In the genomic region with DNA sequence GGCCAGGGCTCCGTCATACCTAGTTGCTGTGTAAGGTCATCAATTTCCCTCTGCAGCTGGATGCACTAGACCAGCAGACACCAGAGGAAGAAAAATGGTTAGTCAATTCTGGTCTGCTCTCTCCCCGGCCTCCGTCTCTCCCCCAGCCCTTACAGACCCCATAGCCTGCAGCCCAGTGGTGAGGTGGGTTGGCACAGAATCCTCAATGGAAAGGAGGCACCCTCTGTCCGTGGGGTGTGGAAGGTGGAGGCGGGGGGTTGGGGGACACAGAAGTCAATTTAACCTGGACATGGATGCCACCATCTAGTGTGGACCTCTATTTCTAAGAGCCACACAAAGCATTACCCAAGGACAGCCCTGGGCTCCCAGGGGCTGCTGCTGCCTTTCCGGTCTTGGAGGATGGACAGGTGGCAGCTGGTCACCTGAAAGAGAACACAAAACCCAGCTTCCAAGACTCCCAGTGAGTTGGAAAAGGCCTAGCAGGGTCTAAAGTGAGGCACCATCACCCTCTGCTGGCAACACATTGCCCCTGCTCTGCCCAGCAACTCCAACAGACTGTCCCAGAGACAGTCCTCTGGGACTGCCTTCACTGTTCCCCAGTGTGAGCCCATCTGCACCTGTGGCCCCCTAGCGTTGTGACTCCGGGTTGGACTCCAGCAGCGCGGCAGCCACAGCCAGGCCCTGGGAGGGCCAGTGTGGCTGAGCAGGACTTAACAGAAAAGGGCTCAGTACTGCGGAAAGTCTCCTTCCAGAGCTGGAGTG, we compare ENCODE assay signal across 11 cellular contexts. TPM values are rescaled to one million over a fixed set of nuclear protein-coding genes. Genes with fewer than 3 reads are reported as not detected.
DNase-seq lines count a peak whose midpoint lies in the region; ATAC-seq and TF ChIP-seq lines count a peak whose summit lies in the region.
"Had no signal": no experiment of that assay in that cellular context is flagged by ENCODE, and none has a peak within 500 bp of the region (broad histone marks: within the 10 kb centered on the region; RNA-seq: fewer than 3 reads in every experiment).

No MANE protein-coding gene starts in this region.

- POLR2A ChIA-PET in activated CD4-positive, alpha-beta T cell treated with anti-CD3 and anti-CD28 coated beads for 36 hours (lab: Charles Lee), result no interaction called here

- no peaks in the 10 kb centered on the region for H4K20me1 ChIP-seq in smooth muscle cell (ENCODE audit: low read depth)

- H2AFZ ChIP-seq in smooth muscle cell (ENCODE audit: low read depth), result no peak overlapping the region

- H3K27ac ChIP-seq in smooth muscle cell (ENCODE audit: low read depth) (no peak overlapping the region), aorta (ENCODE audit: low read depth in 1 of 2, low read length in 2 of 2) (no peak overlapping the region)
- H3K27ac ChIP-seq: BLaER1 treated with 17β-estradiol and CSF1 and Interleukin-3, amounts not matched to agents 10 nM and 100 nM; dorsolateral prefrontal cortex had no signal

- CTCF ChIA-PET in activated CD4-positive, alpha-beta T cell treated with anti-CD3 and anti-CD28 coated beads for 36 hours (lab: Charles Lee), result no interaction called here

- H3K9me3 Mint-ChIP-seq in activated CD4-positive, alpha-beta T cell treated with anti-CD3 and anti-CD28 coated beads for 36 hours (ENCODE audit: low read depth), result no peaks in the 10 kb centered on the region
- peaks cover 7% of the 10 kb centered on the region for H3K9me3 Mint-ChIP-seq in chondrocyte (ENCODE audit: low read depth)

- WGBS in smooth muscle cell (ENCODE audit: low lambda C conversion rate), result 68% methylated on average over 11 of the region's 11 CpGs
- WGBS in aorta, 2 donors, result 60 to 75% methylated on average over 11 of the region's 11 CpGs

- H3K4me2 ChIP-seq in smooth muscle cell, result no peak overlapping the region

- TF ChIP-seq CTCF in chondrocyte (IDR thresholded peaks at IDR 0.05) (peak; percentile 48), smooth muscle cell (IDR thresholded peaks at IDR 0.05; ENCODE audit: borderline replicate concordance, insufficient read depth, poor library complexity, severe bottlenecking) (peak; percentile 25)

- H3F3A ChIP-seq in smooth muscle cell (ENCODE audit: low read depth), result no peaks in the 10 kb centered on the region

- DNase-seq in activated CD4-positive, alpha-beta T cell treated with anti-CD3 and anti-CD28 coated beads for 36 hours, result peak; percentile 20
- no peak for DNase-seq in activated CD4-positive, alpha-beta T cell treated with anti-CD3 and anti-CD28 coated beads, Interleukin-2, amount 50 U/mL, for 4 hours
- DNase-seq in NCI-H524 (lab: John Stamatoyannopoulos, UW) (peak; percentile 75 to 92), chondrocyte (ENCODE audit: low spot score) (no peak), smooth muscle cell (lab: John Stamatoyannopoulos, UW; ENCODE audit: unreplicated experiment) (no peak), aorta (no peak)
- DNase-seq in stimulated activated CD8-positive, alpha-beta memory T cell treated with anti-CD3 and anti-CD28 coated beads, Interleukin-4, amount 100 ng/mL, for 48 hours, result no peak
- DNase-seq: T1000 had no signal

- no peak overlapping the region for H3K4me3 ChIP-seq in smooth muscle cell
- no peak overlapping the region for H3K4me3 ChIP-seq in aorta (ENCODE audit: low read length in 2 of 2)
- H3K4me3 ChIP-seq: BLaER1 treated with 17β-estradiol and CSF1 and Interleukin-3, amounts not matched to agents 10 nM and 100 nM; dorsolateral prefrontal cortex had no signal

- no peaks in the 10 kb centered on the region for H3K4me1 ChIP-seq in smooth muscle cell (ENCODE audit: low read depth)
- H3K4me1 ChIP-seq in aorta (ENCODE audit: control insufficient read depth in 1 of 2, insufficient read depth in 2 of 2, low read length in 2 of 2), result no peaks in the 10 kb centered on the region

- peaks cover 18% of the 10 kb centered on the region for H3K27me3 Mint-ChIP-seq in activated CD4-positive, alpha-beta T cell treated with anti-CD3 and anti-CD28 coated beads for 36 hours
- peaks cover 14% of the 10 kb centered on the region for H3K27me3 Mint-ChIP-seq in chondrocyte (ENCODE audit: low read depth)

- no peaks in the 10 kb centered on the region for H3K36me3 Mint-ChIP-seq in activated CD4-positive, alpha-beta T cell treated with anti-CD3 and anti-CD28 coated beads for 36 hours (ENCODE audit: low read depth)
- no peaks in the 10 kb centered on the region for H3K36me3 Mint-ChIP-seq in chondrocyte (ENCODE audit: low read depth)

- peaks cover 18% of the 10 kb centered on the region for H3K4me1 Mint-ChIP-seq in activated CD4-positive, alpha-beta T cell treated with anti-CD3 and anti-CD28 coated beads for 36 hours
- no peaks in the 10 kb centered on the region for H3K4me1 Mint-ChIP-seq in chondrocyte (ENCODE audit: low read depth)

- peak overlapping the region; percentile 22 for H3K9ac ChIP-seq in smooth muscle cell (ENCODE audit: low read depth)
- H3K9ac ChIP-seq: BLaER1 treated with 17β-estradiol and CSF1 and Interleukin-3, amounts not matched to agents 10 nM and 100 nM had no signal

- intact Hi-C loops in activated CD4-positive, alpha-beta T cell treated with anti-CD3 and anti-CD28 coated beads for 36 hours (cut with DNase I, micrococcal nuclease), result no loop called here
- intact Hi-C loops in aorta (cut with DNase I), result no loop called here

- peak; percentile 49 for ATAC-seq in activated CD4-positive, alpha-beta T cell treated with anti-CD3 and anti-CD28 coated beads for 36 hours
- no peak for ATAC-seq in aorta (ENCODE audit: low FRiP score)
- no peak for ATAC-seq in HG03571 (IDR thresholded peaks at IDR 0.05; ENCODE audit: unreplicated experiment)

- no peaks in the 10 kb centered on the region for H3K9me3 ChIP-seq in smooth muscle cell (replicated peaks; ENCODE audit: low read depth)
- no peaks in the 10 kb centered on the region for H3K9me3 ChIP-seq in aorta (ENCODE audit: control insufficient read depth, low read length)

- H3K4me3 Mint-ChIP-seq in activated CD4-positive, alpha-beta T cell treated with anti-CD3 and anti-CD28 coated beads for 36 hours, result no peak overlapping the region
- no peak overlapping the region for H3K4me3 Mint-ChIP-seq in chondrocyte (ENCODE audit: unreplicated experiment)

- H3K36me3 ChIP-seq in smooth muscle cell (ENCODE audit: low read depth), result no peaks in the 10 kb centered on the region
- no peaks in the 10 kb centered on the region for H3K36me3 ChIP-seq in aorta (ENCODE audit: control insufficient read depth in 1 of 2, insufficient read depth in 2 of 2, low read length in 1 of 2)
- H3K36me3 ChIP-seq: BLaER1 treated with 17β-estradiol and CSF1 and Interleukin-3, amounts not matched to agents 10 nM and 100 nM had no signal

- no peak overlapping the region for H3K27ac Mint-ChIP-seq in activated CD4-positive, alpha-beta T cell treated with anti-CD3 and anti-CD28 coated beads for 36 hours
- no peak overlapping the region for H3K27ac Mint-ChIP-seq in chondrocyte (ENCODE audit: unreplicated experiment)

- H3K79me2 ChIP-seq in smooth muscle cell (ENCODE audit: low read depth), result no peaks in the 10 kb centered on the region

- H3K27me3 ChIP-seq in smooth muscle cell (ENCODE audit: low read depth), result no peaks in the 10 kb centered on the region
- no peaks in the 10 kb centered on the region for H3K27me3 ChIP-seq in aorta (ENCODE audit: control insufficient read depth in 1 of 2, insufficient read depth in 2 of 2, low read length in 1 of 2)

RNA-seq across cellular contexts. Expression of gene NHSL2, which starts 40.1 kb away (rescaled TPM):
- under 1 TPM; 0.21 to 0.50 TPM for total RNA-seq in activated CD4-positive, alpha-beta T cell treated with anti-CD3 and anti-CD28 coated beads for 36 hours
- total RNA-seq in chondrocyte (2.1 to 2.2 TPM (median 2.1 TPM) in 3 replicates), smooth muscle cell (2.0 and 3.3 TPM in 2 replicates), aorta (10 to 100 TPM; 28.8 to 50.4 TPM)
- polyA plus RNA-seq in smooth muscle cell (2.3 and 2.9 TPM in 2 replicates), aorta (1 to 10 TPM in 1 of 2 donors, under 1 TPM in 1; 0.88 to 3.0 TPM)

Comparison
In these comparisons a context has a peak if more than half of its experiments do, and no peak if none do; other contexts are left out.
1. DNase-seq: peak in activated CD4-positive, alpha-beta T cell treated with anti-CD3 and anti-CD28 coated beads for 36 hours (single experiment) and NCI-H524 (2 of 2); none in activated CD4-positive, alpha-beta T cell treated with anti-CD3 and anti-CD28 coated beads, Interleukin-2, amount 50 U/mL, for 4 hours (0 of 2), chondrocyte (single experiment), smooth muscle cell (single experiment), stimulated activated CD8-positive, alpha-beta memory T cell treated with anti-CD3 and anti-CD28 coated beads, Interleukin-4, amount 100 ng/mL, for 48 hours (single experiment) and aorta (0 of 2).